8 cellular contexts compared by ENCODE assay signal in genomic region chr1:174874337-174875053, GRCh38.
DNase-seq lines count a peak whose midpoint lies in the region; ATAC-seq and TF ChIP-seq lines count a peak whose summit lies in the region.

No MANE protein-coding gene starts in this region.

- H3K36me3 Mint-ChIP-seq in Calu3 (ENCODE audit: insufficient read depth, unreplicated experiment) (peaks cover 47% of the 10 kb centered on the region), brain (no peaks in the 10 kb centered on the region)

- peaks cover 44% of the 10 kb centered on the region for H3K4me1 Mint-ChIP-seq in Calu3 (ENCODE audit: low read depth, unreplicated experiment)
- H3K4me1 Mint-ChIP-seq in brain = peaks cover 38% of the 10 kb centered on the region

- no peaks in the 10 kb centered on the region for H3K27me3 ChIP-seq in neutrophil

- H3K9me3 Mint-ChIP-seq in Calu3 (ENCODE audit: low read depth, unreplicated experiment) (peaks cover under 1% of the 10 kb centered on the region), brain (no peaks in the 10 kb centered on the region)

- CTCF ChIA-PET in Calu3 (lab: Charles Lee) = interaction anchor here (0.6 to 2.5 kb wide), 8 partner anchors 20 to 251 kb away, joined by 3 to 11 read pairs (median 4); no protein-coding TSS in a partner anchor

- H3K4me3 Mint-ChIP-seq in Calu3 (ENCODE audit: low read depth, unreplicated experiment) (peak overlapping the region; percentile 72), brain (peak overlapping the region in 3 of 5 experiments; percentile 26 to 49 (median 37))

- intact Hi-C loops in Calu3 (cut with micrococcal nuclease; ENCODE audit: unreplicated experiment) = loop anchor here (1.0 to 5.0 kb wide), 7 partner anchors 24 to 124 kb away; partner anchors contain the start of gene CACYBP

- peak overlapping the region; percentile 83 for H3K27ac Mint-ChIP-seq in Calu3 (ENCODE audit: unreplicated experiment)
- peak overlapping the region in 2 of 5 experiments; percentile 61 to 83 for H3K27ac Mint-ChIP-seq in brain

- H3K9me3 ChIP-seq in neutrophil = no peaks in the 10 kb centered on the region

- ATAC-seq in GM19035 (IDR thresholded peaks at IDR 0.05; ENCODE audit: unreplicated experiment) (peak; percentile 73), HG03520 (IDR thresholded peaks at IDR 0.05; ENCODE audit: unreplicated experiment) (peak; percentile 63)

- H3K4me3 ChIP-seq in neutrophil (ENCODE audit: low read depth in 1 of 2, low read length in 1 of 2) = peak overlapping the region; percentile 15 to 47

- TF ChIP-seq CTCF in Calu3 (IDR thresholded peaks at IDR 0.05; ENCODE audit: unreplicated experiment) (no peak), brain (conservative IDR thresholded peaks at IDR 0.05) (no peak), neutrophil (IDR thresholded peaks at IDR 0.05) (no peak)

- TSS peak; percentile 47 for BruUV-seq in Calu3 (replicated peaks; lab: Mats Ljungman, UMichigan)

- H3K27me3 Mint-ChIP-seq in Calu3 (ENCODE audit: unreplicated experiment) = no peaks in the 10 kb centered on the region
- H3K27me3 Mint-ChIP-seq in brain = no peaks in the 10 kb centered on the region

- no peaks in the 10 kb centered on the region for H3K4me1 ChIP-seq in neutrophil (ENCODE audit: control insufficient read depth in 1 of 2, insufficient read depth in 1 of 2, low read depth in 1 of 2, low read length in 1 of 2)

- DNase-seq in Calu3 (peak; percentile 55), hepatic stellate cell (ENCODE audit: low spot score) (no peak)
- no peak for DNase-seq in activated CD4-positive, alpha-beta T cell treated with anti-CD3 and anti-CD28 coated beads for 4 hours
- no peak for DNase-seq in activated CD8-positive, alpha-beta memory T cell treated with anti-CD3 and anti-CD28 coated beads, Interleukin-2, amount 50 U/mL, for 4 hours

- no peaks in the 10 kb centered on the region for H3K36me3 ChIP-seq in neutrophil

- no peak overlapping the region for H3K27ac ChIP-seq in neutrophil
